In the genomic region with DNA sequence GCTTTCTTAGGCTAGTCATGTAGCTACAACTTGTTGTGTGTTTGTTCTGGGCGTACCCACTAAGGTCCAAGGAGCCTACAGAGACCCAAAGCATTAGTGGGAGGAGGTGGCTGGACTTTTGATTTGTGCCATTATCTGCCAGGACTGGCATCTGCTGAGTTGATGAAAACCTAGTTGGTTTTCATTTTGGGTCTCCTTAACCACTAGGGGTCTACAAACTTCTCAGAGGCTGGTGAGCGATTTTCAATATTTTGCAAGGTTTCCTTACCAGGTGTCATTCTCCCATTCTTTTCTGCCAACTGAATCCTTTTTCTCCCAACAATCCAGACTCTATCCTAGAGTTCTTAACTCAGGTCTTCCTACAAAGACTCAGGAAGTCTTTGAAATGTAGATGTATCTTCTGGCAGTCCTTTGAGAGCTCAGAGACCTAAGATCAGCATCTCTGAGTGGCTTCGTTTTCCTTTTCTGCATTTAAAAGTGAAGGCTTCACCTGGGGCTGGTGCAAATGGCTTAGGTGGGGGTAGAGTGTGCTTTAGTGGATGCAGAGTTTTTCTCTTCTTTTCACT, we compare ENCODE assay signal across 25 cellular contexts.
A peak's percentile ranks its signal among the peaks of the same experiment; 100 is the strongest.
DNase-seq lines count a peak whose midpoint lies in the region; ATAC-seq and TF ChIP-seq lines count a peak whose summit lies in the region.
"Had no signal": no experiment of that assay in that cellular context is flagged by ENCODE, and none has a peak within 500 bp of the region (broad histone marks: within the 10 kb centered on the region; RNA-seq: fewer than 3 reads in every experiment).

No MANE protein-coding gene starts in this region.

- no peak overlapping the region for H3K4me3 ChIP-seq in DND-41 (ENCODE audit: low read depth in 1 of 2, low read length in 2 of 2)
- 0 out of 2 replicates have a peak overlapping the region, but pooled peaks have one; percentile 13 for H3K4me3 ChIP-seq in HUES48 (ENCODE audit: low read depth, low read length)
- H3K4me3 ChIP-seq in astrocyte of the cerebellum (ENCODE audit: low read depth, low read length): no peak overlapping the region
- H3K4me3 ChIP-seq in mesenchymal stem cell (ENCODE audit: insufficient read depth in 1 of 2, low read depth in 1 of 2, low read length in 2 of 2): no peak overlapping the region
- H3K4me3 ChIP-seq: heart right ventricle, MG63, mucosa of descending colon, PC-9, prostate gland, suprapubic skin had no signal

- no peak overlapping the region for H3K18ac ChIP-seq in mesenchymal stem cell (ENCODE audit: low read depth in 1 of 2, low read length in 2 of 2)

- H3K4me1 ChIP-seq in DND-41 (ENCODE audit: insufficient read depth, low read length): no peaks in the 10 kb centered on the region
- H3K4me1 ChIP-seq in HUES48 (ENCODE audit: control insufficient read depth, insufficient read depth, low read length): peaks cover 23% of the 10 kb centered on the region
- no peaks in the 10 kb centered on the region for H3K4me1 ChIP-seq in mesenchymal stem cell (ENCODE audit: control insufficient read depth, insufficient read depth, low read depth, low read length)
- H3K4me1 ChIP-seq: heart right ventricle, prostate gland, suprapubic skin had no signal

- H3K36me3 ChIP-seq in DND-41 (ENCODE audit: insufficient read depth, low read length): no peaks in the 10 kb centered on the region
- H3K36me3 ChIP-seq in HUES48 (ENCODE audit: control insufficient read depth, insufficient read depth, low read length): no peaks in the 10 kb centered on the region
- H3K36me3 ChIP-seq in mesenchymal stem cell (ENCODE audit: control insufficient read depth in 1 of 2, insufficient read depth in 2 of 2, low read depth in 1 of 2, low read length in 2 of 2): no peaks in the 10 kb centered on the region
- H3K36me3 ChIP-seq: heart right ventricle, MG63, prostate gland, suprapubic skin had no signal

- no peaks in the 10 kb centered on the region for H3K79me2 ChIP-seq in DND-41 (ENCODE audit: insufficient read depth, low read length)

- H3K27ac ChIP-seq in DND-41 (ENCODE audit: low read length) (no peak overlapping the region), HUES48 (ENCODE audit: low read depth, low read length) (peak overlapping the region; percentile 54), mesenchymal stem cell (ENCODE audit: low read length, poor library complexity, severe bottlenecking) (no peak overlapping the region)
- H3K27ac ChIP-seq: heart right ventricle, PC-9, prostate gland, suprapubic skin had no signal

- H2BK12ac ChIP-seq in mesenchymal stem cell (ENCODE audit: low read length in 2 of 2): no peak overlapping the region

- no peak overlapping the region for H3K23ac ChIP-seq in mesenchymal stem cell (ENCODE audit: low read length in 2 of 2)

- no peak overlapping the region for H4K8ac ChIP-seq in mesenchymal stem cell (ENCODE audit: low read length)

- H4K91ac ChIP-seq in mesenchymal stem cell (ENCODE audit: low read length): no peak overlapping the region

- H2AFZ ChIP-seq in DND-41 (ENCODE audit: low read depth, low read length): no peak overlapping the region
- no peak overlapping the region for H2AFZ ChIP-seq in mesenchymal stem cell (ENCODE audit: low read depth, low read length)
- H2AFZ ChIP-seq: PC-9 had no signal

- H3K27me3 ChIP-seq in DND-41 (ENCODE audit: insufficient read depth, low read length, poor library complexity) (no peaks in the 10 kb centered on the region), HUES48 (ENCODE audit: control insufficient read depth, insufficient read depth, low read length) (peaks cover 12% of the 10 kb centered on the region; the same call in 1 of the 2 replicates), mesenchymal stem cell (ENCODE audit: control insufficient read depth in 1 of 2, insufficient read depth in 1 of 2, low read length in 2 of 2) (no peaks in the 10 kb centered on the region)
- H3K27me3 ChIP-seq: suprapubic skin had no signal

- no peak for ATAC-seq in DND-41 (ENCODE audit: insufficient read depth, low read depth)
- ATAC-seq in HG02571 (IDR thresholded peaks at IDR 0.05; ENCODE audit: unreplicated experiment): no peak
- ATAC-seq: heart right ventricle, mucosa of descending colon had no signal

- no peak overlapping the region for H2BK5ac ChIP-seq in mesenchymal stem cell (ENCODE audit: low read depth, low read length, poor library complexity, severe bottlenecking)

- DNase-seq in DND-41: no peak
- DNase-seq in astrocyte of the cerebellum (ENCODE audit: low read depth): no peak
- no peak for DNase-seq in mesenchymal stem cell
- DNase-seq in KG1 (lab: John Stamatoyannopoulos, UW): no peak
- no peak for DNase-seq in activated CD4-positive, alpha-beta T cell treated with anti-CD3 and anti-CD28 coated beads, Interleukin-2, amount 50 U/mL, for 1 hour
- no peak for DNase-seq in A172 (ENCODE audit: low spot score)
- DNase-seq: activated CD4-positive, alpha-beta T cell treated with anti-CD3 and anti-CD28 coated beads for 4 hours; anterior cingulate cortex; caudate nucleus; CD4-positive, alpha-beta memory T cell; dermis blood vessel endothelial cell; heart right ventricle; IMR-90; MG63; mucosa of descending colon; NCI-H146; NCI-H2171 treated with DMSO at 0.1 percent for 48 hours; NCI-H526; PC-9; SIG-M5; T-helper 1 cell had no signal

- no peak overlapping the region for H2BK120ac ChIP-seq in mesenchymal stem cell (ENCODE audit: low read depth, low read length)

- H3K4me2 ChIP-seq in DND-41 (ENCODE audit: insufficient read depth, low read length) (no peak overlapping the region), mesenchymal stem cell (ENCODE audit: low read length, poor library complexity, severe bottlenecking) (no peak overlapping the region)
- H3K4me2 ChIP-seq: PC-9 had no signal

- TF ChIP-seq CTCF in DND-41 (IDR thresholded peaks at IDR 0.05; ENCODE audit: borderline replicate concordance, extremely low read depth, low read length, poor library complexity, severe bottlenecking) (peak; percentile 27), astrocyte of the cerebellum (IDR thresholded peaks at IDR 0.05; ENCODE audit: low read depth, low read length, missing control alignments) (peak; percentile 23)

- H3K9ac ChIP-seq in DND-41 (ENCODE audit: low read depth, low read length) (no peak overlapping the region), HUES48 (ENCODE audit: low read depth, low read length) (0 out of 2 replicates have a peak overlapping the region, but pooled peaks have one; percentile 20), mesenchymal stem cell (ENCODE audit: low read length) (no peak overlapping the region)

- WGBS in mesenchymal stem cell: 54% methylated on average over 3 of the region's 3 CpGs

- no peak overlapping the region for H3K4ac ChIP-seq in mesenchymal stem cell (ENCODE audit: low read depth in 1 of 2, low read length in 2 of 2)

- no peaks in the 10 kb centered on the region for H4K20me1 ChIP-seq in DND-41 (ENCODE audit: insufficient read depth, low read length)

- H2BK15ac ChIP-seq in mesenchymal stem cell (ENCODE audit: low read depth, poor library complexity, severe bottlenecking): no peak overlapping the region

- no peaks in the 10 kb centered on the region for H3K79me1 ChIP-seq in mesenchymal stem cell (replicated peaks; ENCODE audit: low read length, poor library complexity, severe bottlenecking)

- no peak overlapping the region for H3K14ac ChIP-seq in mesenchymal stem cell (ENCODE audit: low read length in 2 of 2)

- in situ Hi-C loops in astrocyte of the cerebellum (cut with HindIII; ENCODE audit: low sequenced_read_pairs): no loop called here

- no peaks in the 10 kb centered on the region for H3K9me3 ChIP-seq in DND-41 (ENCODE audit: insufficient read depth, low read length, severe bottlenecking)
- H3K9me3 ChIP-seq in HUES48 (ENCODE audit: control insufficient read depth, insufficient read depth, low read length): no peaks in the 10 kb centered on the region
- no peaks in the 10 kb centered on the region for H3K9me3 ChIP-seq in mesenchymal stem cell (ENCODE audit: control insufficient read depth, low read length)
- H3K9me3 ChIP-seq: heart right ventricle, MG63, mucosa of descending colon, prostate gland, suprapubic skin had no signal

- peak overlapping the region; percentile 73 for H2AK5ac ChIP-seq in mesenchymal stem cell (ENCODE audit: low read length, severe bottlenecking)
